In the genomic region with DNA sequence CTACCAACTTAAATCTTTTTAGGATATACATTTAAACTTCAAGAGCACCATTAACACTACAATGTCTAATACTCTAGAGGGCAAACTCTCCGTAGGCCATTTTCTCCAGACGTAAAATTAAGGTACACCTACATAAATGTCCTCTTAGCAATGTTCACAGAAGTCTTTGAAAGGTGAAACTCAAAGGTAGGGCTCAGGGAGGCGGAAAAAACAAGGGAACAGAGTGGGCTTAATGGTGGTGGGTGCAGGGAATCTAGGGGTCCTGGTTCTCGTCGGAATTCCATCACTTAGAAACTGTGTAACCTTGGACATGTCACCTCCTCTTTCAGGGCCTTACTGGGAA, we compare ENCODE assay signal across 8 cellular contexts. TPM values are rescaled to one million over a fixed set of nuclear protein-coding genes. Genes with fewer than 3 reads are reported as not detected.
DNase-seq lines count a peak whose midpoint lies in the region; ATAC-seq and TF ChIP-seq lines count a peak whose summit lies in the region.

No MANE protein-coding gene starts in this region.

- H3K4me3 ChIP-seq in liver (ENCODE audit: low read depth in 1 of 3, low read length in 3 of 3): peak overlapping the region; percentile 75 to 89 (median 88)

- H3K4me1 Mint-ChIP-seq in type B pancreatic cell (ENCODE audit: unreplicated experiment): peaks cover 22% of the 10 kb centered on the region

- peaks cover 5% of the 10 kb centered on the region for H3K36me3 Mint-ChIP-seq in type B pancreatic cell

- no peaks in the 10 kb centered on the region for H3K27me3 Mint-ChIP-seq in type B pancreatic cell

- TF ChIP-seq CTCF in liver (IDR thresholded peaks at IDR 0.05; ENCODE audit: low read depth, low read length, missing input control) (no peak), type B pancreatic cell (conservative IDR thresholded peaks at IDR 0.05) (no peak)

- H3K4me3 Mint-ChIP-seq in type B pancreatic cell: peak overlapping the region; percentile 97

- H3K36me3 ChIP-seq in liver (ENCODE audit: control insufficient read depth in 4 of 4, insufficient read depth in 3 of 4, low read depth in 1 of 4, low read length in 3 of 4): no peaks in the 10 kb centered on the region

- H3K4me1 ChIP-seq in liver (ENCODE audit: control insufficient read depth in 4 of 4, insufficient read depth in 4 of 4, low read length in 3 of 4): peaks cover 0 to 10% (median 5%) of the 10 kb centered on the region in 4 donors

- no peak for DNase-seq in type B pancreatic cell (ENCODE audit: extremely low spot score, unreplicated experiment)
- no peak for DNase-seq in DMS153 (lab: John Stamatoyannopoulos, UW)
- DNase-seq in kidney tubule cell (ENCODE audit: low spot score): no peak

- H3K27me3 ChIP-seq in liver (ENCODE audit: control insufficient read depth in 4 of 4, insufficient read depth in 4 of 4, low read length in 3 of 4): no peaks in the 10 kb centered on the region

- peak overlapping the region; percentile 95 for H3K27ac Mint-ChIP-seq in type B pancreatic cell

- H3K27ac ChIP-seq in angular gyrus (ENCODE audit: low read depth, low read length) (peak overlapping the region; percentile 96), liver (ENCODE audit: low read depth in 1 of 2, low read length in 2 of 2) (peak overlapping the region; percentile 79 to 98)

- H3K9ac ChIP-seq in liver (ENCODE audit: low read depth in 1 of 2, low read length in 2 of 2): peak overlapping the region; percentile 21 to 95

- no peaks in the 10 kb centered on the region for H3K9me3 ChIP-seq in liver (ENCODE audit: control insufficient read depth in 4 of 4, low read length in 3 of 4)

- ATAC-seq in GM18517 (IDR thresholded peaks at IDR 0.05; ENCODE audit: unreplicated experiment) (peak; percentile 4), HG03342 (IDR thresholded peaks at IDR 0.05; ENCODE audit: unreplicated experiment) (peak; percentile 5), GM19328 (IDR thresholded peaks at IDR 0.05; ENCODE audit: unreplicated experiment) (no peak)

- 4% methylated on average over 5 of the region's 5 CpGs for WGBS in liver

- TF ChIP-seq RAD21 in liver (IDR thresholded peaks at IDR 0.05): no peak

- H3K9me3 Mint-ChIP-seq in type B pancreatic cell: no peaks in the 10 kb centered on the region

TF ChIP-seq in liver, 16 proteins besides CTCF, POLR2A, EP300 and RAD21:
- TF ChIP-seq FOXA1 (IDR thresholded peaks at IDR 0.05): no peak
- TF ChIP-seq HNF4A (conservative IDR thresholded peaks at IDR 0.05): no peak
- no peak for TF ChIP-seq HNF4G (IDR thresholded peaks at IDR 0.05)
- TF ChIP-seq FOXA2 (IDR thresholded peaks at IDR 0.05): no peak
- TF ChIP-seq REST (IDR thresholded peaks at IDR 0.05): no peak
- TF ChIP-seq GABPA (IDR thresholded peaks at IDR 0.05 in 1 of 2, conservative IDR thresholded peaks at IDR 0.05 in 1 of 2): no peak
- TF ChIP-seq RXRA (IDR thresholded peaks at IDR 0.05): no peak
- no peak for TF ChIP-seq TAF1 (conservative IDR thresholded peaks at IDR 0.05)
- TF ChIP-seq EGR1 (IDR thresholded peaks at IDR 0.05; ENCODE audit: low read depth in 2 of 2): no peak
- no peak for TF ChIP-seq YY1 (IDR thresholded peaks at IDR 0.05)
- TF ChIP-seq NR2F2 (IDR thresholded peaks at IDR 0.05): no peak
- TF ChIP-seq, protein P1, sequence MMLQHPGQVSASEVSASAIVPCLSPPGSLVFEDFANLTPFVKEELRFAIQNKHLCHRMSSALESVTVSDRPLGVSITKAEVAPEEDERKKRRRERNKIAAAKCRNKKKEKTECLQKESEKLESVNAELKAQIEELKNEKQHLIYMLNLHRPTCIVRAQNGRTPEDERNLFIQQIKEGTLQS (IDR thresholded peaks at IDR 0.05): no peak
- no peak for TF ChIP-seq ZBTB33 (IDR thresholded peaks at IDR 0.05)
- TF ChIP-seq MAX (IDR thresholded peaks at IDR 0.05): no peak
- TF ChIP-seq SP1 (IDR thresholded peaks at IDR 0.05): no peak
- no peak for TF ChIP-seq JUND (IDR thresholded peaks at IDR 0.05)

RNA-seq across cellular contexts. Expression of gene NFU1, which starts 0.7 kb away (rescaled TPM):
- total RNA-seq in liver (10 to 100 TPM in 1 of 2 donors, 1 to 10 TPM in 1; 7.4 to 17.3 TPM), type B pancreatic cell (ENCODE audit: low replicate concordance) (33.3 and 34.0 TPM in 2 replicates)
- 10 to 100 TPM; 14.8 to 37.4 TPM for polyA plus RNA-seq in liver

RNA-seq across cellular contexts. Expression of gene GFPT1, which starts 49.5 kb away (rescaled TPM):
- total RNA-seq in liver (10 to 100 TPM; 16.9 to 42.6 TPM), type B pancreatic cell (ENCODE audit: low replicate concordance) (46.0 and 83.6 TPM in 2 replicates)
- 10 to 100 TPM; 14.7 to 19.2 TPM for polyA plus RNA-seq in liver
